15 cellular contexts compared by ENCODE assay signal in the genomic region with DNA sequence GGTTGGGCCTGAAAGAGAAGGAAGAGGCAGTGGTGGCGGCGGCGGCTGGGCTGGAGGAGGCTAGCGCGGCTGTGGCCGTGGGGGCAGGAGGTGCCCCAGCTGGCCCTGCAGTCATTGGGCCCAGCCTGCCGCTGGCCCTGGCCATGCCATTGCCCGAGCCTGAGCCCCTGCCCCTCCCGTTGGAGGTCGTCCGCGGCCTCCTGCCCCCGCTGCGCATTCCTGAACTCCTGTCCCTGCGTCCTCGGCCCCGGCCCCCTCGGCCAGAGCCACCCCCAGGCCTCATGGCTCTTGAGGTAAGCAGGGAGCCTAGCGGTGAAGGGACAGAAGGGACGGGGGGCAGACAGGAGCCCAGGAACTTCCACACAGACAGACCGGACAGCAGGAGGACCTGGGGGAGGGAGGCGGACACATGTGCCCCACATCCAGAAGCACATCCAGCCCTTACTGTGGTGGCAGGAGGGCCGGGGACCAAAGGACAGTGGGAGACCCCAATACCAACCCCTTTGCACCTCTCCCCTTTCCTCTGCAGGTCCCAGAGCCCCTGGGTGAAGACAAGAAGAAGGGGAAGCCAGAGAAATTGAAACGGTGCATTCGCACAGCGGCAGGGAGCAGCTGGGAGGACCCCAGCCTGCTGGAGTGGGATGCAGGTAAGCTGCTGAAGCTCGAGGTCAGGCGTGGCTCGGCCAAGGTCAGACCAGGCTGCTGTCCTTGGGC. TPM values are rescaled to one million over a fixed set of nuclear protein-coding genes. Genes with fewer than 3 reads are reported as not detected.
A peak's percentile ranks its signal among the peaks of the same experiment; 100 is the strongest.
DNase-seq lines count a peak whose midpoint lies in the region; TF ChIP-seq lines count a peak whose summit lies in the region.
"Had no signal": no experiment of that assay in that cellular context is flagged by ENCODE, and none has a peak within 500 bp of the region (broad histone marks: within the 10 kb centered on the region; RNA-seq: fewer than 3 reads in every experiment).

No MANE protein-coding gene starts in this region.

- H3K36me3 ChIP-seq in H7 (replicated peaks; ENCODE audit: control insufficient read depth, insufficient read depth, low read length), result peaks cover 36% of the 10 kb centered on the region
- peaks cover 86 to 91% of the 10 kb centered on the region in 2 experiments for H3K36me3 ChIP-seq in HEK293 (ENCODE audit: control insufficient read depth in 2 of 2, insufficient read depth in 1 of 2, low read length in 2 of 2)
- H3K36me3 ChIP-seq in osteoblast (ENCODE audit: insufficient read depth, low read length), result peaks cover 63% of the 10 kb centered on the region
- peaks cover 63% of the 10 kb centered on the region for H3K36me3 ChIP-seq in A673 (ENCODE audit: insufficient read depth, low read length, poor library complexity, severe bottlenecking)

- H3K27ac ChIP-seq in HEK293 (ENCODE audit: extremely low read depth, low read depth, low read length) (peak overlapping the region; percentile 37; the same call in 1 of the 2 replicates), osteoblast (ENCODE audit: low read depth, low read length) (no peak overlapping the region), A673 (ENCODE audit: low read depth, low read length, poor library complexity, severe bottlenecking) (no peak overlapping the region)
- H3K27ac ChIP-seq: C4-2B, GM23248, HL-60 had no signal

- POLR2A ChIA-PET in HEK293 (lab: Yijun Ruan, JAX) (interaction anchor here (0.7 to 4.6 kb wide), 3 partner anchors 9 to 320 kb away, joined by 4 to 42 read pairs (median 5); no protein-coding TSS in a partner anchor), A673 (lab: Charles Lee; ENCODE audit: low non-redundant PET) (no interaction called here)

- H3K4me1 ChIP-seq in HEK293 (ENCODE audit: control insufficient read depth, insufficient read depth, low read length), result peaks cover 9% of the 10 kb centered on the region
- peaks cover 8% of the 10 kb centered on the region for H3K4me1 ChIP-seq in osteoblast (ENCODE audit: insufficient read depth, low read length)
- no peaks in the 10 kb centered on the region for H3K4me1 ChIP-seq in A673 (ENCODE audit: insufficient read depth, low read length, poor library complexity, severe bottlenecking)
- H3K4me1 ChIP-seq: Caco-2 had no signal

- H3K79me2 ChIP-seq in osteoblast (ENCODE audit: insufficient read depth, low read length), result peaks cover 17% of the 10 kb centered on the region

- no peaks in the 10 kb centered on the region for H3K27me3 ChIP-seq in H7 (ENCODE audit: control insufficient read depth, insufficient read depth, low read length)
- H3K27me3 ChIP-seq in osteoblast (ENCODE audit: insufficient read depth, low read length), result no peaks in the 10 kb centered on the region
- no peaks in the 10 kb centered on the region for H3K27me3 ChIP-seq in A673 (replicated peaks; ENCODE audit: insufficient read depth, low read depth, low read length, poor library complexity)

- H3K9me3 ChIP-seq in HEK293 (ENCODE audit: control insufficient read depth, insufficient read depth, low read depth, low read length) (no peaks in the 10 kb centered on the region), osteoblast (ENCODE audit: low read depth, low read length) (no peaks in the 10 kb centered on the region), A673 (ENCODE audit: low read depth, low read length, poor library complexity, severe bottlenecking) (no peaks in the 10 kb centered on the region)
- H3K9me3 ChIP-seq: Caco-2 had no signal

- intact Hi-C loops in A673 (cut with micrococcal nuclease; ENCODE audit: unreplicated experiment), result no loop called here

- no peak overlapping the region for H3K4me2 ChIP-seq in osteoblast (ENCODE audit: insufficient read depth, low read length)

- no TSS peak for BruUV-seq in A673 (replicated peaks; lab: Mats Ljungman, UMichigan)

- TF ChIP-seq CTCF in HEK293 (tag by site-specific recombination; IDR thresholded peaks at IDR 0.05) (no peak), osteoblast (IDR thresholded peaks at IDR 0.05; ENCODE audit: extremely low read depth, low read depth, low read length) (no peak), GM10266 (IDR thresholded peaks at IDR 0.05; ENCODE audit: control insufficient read depth, insufficient read depth, low read depth, missing control alignments) (no peak), A673 (conservative IDR thresholded peaks at IDR 0.05; ENCODE audit: low read depth, low read length) (no peak)

- H4K20me1 ChIP-seq in osteoblast (ENCODE audit: insufficient read depth, low read length), result no peaks in the 10 kb centered on the region

- peak; percentile 41 for DNase-seq in H7
- DNase-seq in osteoblast (ENCODE audit: insufficient read length, low spot score, missing footprints), result peak; percentile 55
- no peak for DNase-seq in GM10266 (ENCODE audit: extremely low spot score)
- DNase-seq in A673 (ENCODE audit: low spot score), result no peak
- DNase-seq: AML-193; Caco-2; CD4-positive, alpha-beta T cell; GM23248; HCEC 1CT; HFFc6; KG1 had no signal

- CTCF ChIA-PET in HEK293 (lab: Yijun Ruan, JAX), result no interaction called here
- CTCF ChIA-PET in A673 (lab: Charles Lee), result no interaction called here

- H3K4me3 ChIP-seq in H7 (ENCODE audit: insufficient read depth, low read depth, low read length), result no peak overlapping the region
- H3K4me3 ChIP-seq in HEK293 (ENCODE audit: low read depth, low read length), result no peak overlapping the region
- no peak overlapping the region for H3K4me3 ChIP-seq in osteoblast (ENCODE audit: insufficient read depth, low read length)
- H3K4me3 ChIP-seq in A673 (ENCODE audit: low read depth, low read length, poor library complexity, severe bottlenecking), result no peak overlapping the region
- H3K4me3 ChIP-seq: GM23248 had no signal

- H2AFZ ChIP-seq in osteoblast (ENCODE audit: low read length), result no peak overlapping the region
- H2AFZ ChIP-seq: GM23248 had no signal

TF ChIP-seq in HEK293, 187 proteins besides CTCF, POLR2A, EP300 and RAD21 (continues in another document):
- TF ChIP-seq PRDM2 (tag by site-specific recombination; IDR thresholded peaks at IDR 0.05; ENCODE audit: borderline replicate concordance) (no peak), ZNF555 (tag by site-specific recombination; conservative IDR thresholded peaks at IDR 0.05) (no peak), ZNF623 (tag by site-specific recombination; IDR thresholded peaks at IDR 0.05) (no peak)
- TF ChIP-seq, protein P1, sequence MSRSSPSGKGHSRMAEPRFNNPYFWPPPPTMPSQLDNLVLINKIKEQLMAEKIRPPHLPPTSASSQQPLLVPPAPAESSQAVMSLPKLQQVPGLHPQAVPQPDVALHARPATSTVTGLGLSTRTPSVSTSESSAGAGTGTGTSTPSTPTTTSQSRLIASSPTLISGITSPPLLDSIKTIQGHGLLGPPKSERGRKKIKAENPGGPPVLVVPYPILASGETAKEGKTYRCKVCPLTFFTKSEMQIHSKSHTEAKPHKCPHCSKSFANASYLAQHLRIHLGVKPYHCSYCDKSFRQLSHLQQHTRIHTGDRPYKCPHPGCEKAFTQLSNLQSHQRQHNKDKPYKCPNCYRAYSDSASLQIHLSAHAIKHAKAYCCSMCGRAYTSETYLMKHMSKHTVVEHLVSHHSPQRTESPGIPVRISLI (tag by site-specific recombination; IDR thresholded peaks at IDR 0.05), result no peak

RNA-seq across cellular contexts. Expression of gene RBM42, which starts 5.0 kb away (rescaled TPM):
- 75.0 and 81.4 TPM in 2 replicates for total RNA-seq in H7 (2014; rRNA removed; shearing (Covaris generic))
- 36.2 and 45.2 TPM in 2 replicates for total RNA-seq in osteoblast
- 104 and 106 TPM in 2 replicates for total RNA-seq in A673 (2021)

RNA-seq across cellular contexts. Expression of gene ETV2, which starts 7.7 kb away (rescaled TPM):
- total RNA-seq in H7 (2014; rRNA removed; shearing (Covaris generic)), result 0.35 and 0.81 TPM in 2 replicates
- 0.29 and 0.36 TPM in 2 replicates for total RNA-seq in osteoblast
- 0.73 and 1.3 TPM in 2 replicates for total RNA-seq in A673 (2021)
- total RNA-seq: GM23248 had no signal

RNA-seq across cellular contexts. Expression of gene COX6B1, which starts 14.2 kb away (rescaled TPM):
- 500 and 605 TPM in 2 replicates for total RNA-seq in H7 (2014; rRNA removed; shearing (Covaris generic))
- total RNA-seq in osteoblast, result 123 and 185 TPM in 2 replicates
- 456 and 467 TPM in 2 replicates for total RNA-seq in A673 (2021)

RNA-seq across cellular contexts. Expression of gene HAUS5, which starts 21.3 kb away (rescaled TPM):
- total RNA-seq in H7 (2014; rRNA removed; shearing (Covaris generic)), result 25.6 and 27.4 TPM in 2 replicates
- total RNA-seq in osteoblast (3.2 and 4.7 TPM in 2 replicates), A673 (2021) (31.1 and 33.5 TPM in 2 replicates)

RNA-seq across cellular contexts. Expression of gene UPK1A, which starts 32.4 kb away (rescaled TPM):
- 0.14 and 0.74 TPM in 2 replicates for total RNA-seq in H7 (2014; rRNA removed; shearing (Covaris generic))
- total RNA-seq in osteoblast (not detected in 2 replicates), A673 (2021) (not detected in 2 replicates)
- total RNA-seq: Caco-2, GM23248, H4 had no signal

Comparison
In these comparisons a context has a peak if more than half of its experiments do, and no peak if none do; other contexts are left out.
1. DNase-seq: peak in H7 (single experiment) and osteoblast (single experiment); none in GM10266 (single experiment) and A673 (single experiment).